ENCODE assay signal across 1 cellular context in genomic region chr5:42908086-42908485, GRCh38.
TF ChIP-seq lines count a peak whose summit lies in the region.

No MANE protein-coding gene starts in this region.

TF ChIP-seq in HepG2, 621 proteins besides CTCF, POLR2A, EP300 and RAD21 (continued from another document):
- TF ChIP-seq ZBTB25 (CRISPR knock-in tag; IDR thresholded peaks at IDR 0.05) = no peak
